In genomic region chr4:2638730-2639129, GRCh38 we compare ENCODE assay signal across 17 cellular contexts.
"Had no signal": no experiment of that assay in that cellular context is flagged by ENCODE, and none has a peak within 500 bp of the region (broad histone marks: within the 10 kb centered on the region; RNA-seq: fewer than 3 reads in every experiment).

No MANE protein-coding gene starts in this region.

- DNase-seq: activated CD4-positive, alpha-beta T cell treated with anti-CD3 and anti-CD28 coated beads for 4 hours; activated CD4-positive, alpha-beta T cell treated with anti-CD3 and anti-CD28 coated beads, Interleukin-2, amount 50 U/mL, for 48 hours; activated naive CD4-positive, alpha-beta T cell treated with Interleukin-2 at 50 U/mL for 16 hours; activated naive CD8-positive, alpha-beta T cell treated with anti-CD3 and anti-CD28 coated beads, Interleukin-2, amount 10 ng/mL, durations not matched to agents 7 days and 5 days; heart left ventricle; hypothalamus; immature natural killer cell; left lung; mesendoderm; natural killer cell; small intestine; stimulated activated CD4-positive, alpha-beta T cell treated with anti-CD3 and anti-CD28 coated beads, Interleukin-4, amount 100 ng/mL, for 24 hours had no signal

- H3K27me3 Mint-ChIP-seq: activated naive CD8-positive, alpha-beta T cell treated with anti-CD3 and anti-CD28 coated beads, Interleukin-2, amount 10 ng/mL, durations not matched to agents 7 days and 5 days; brain; stimulated activated memory B cell treated with anti-CD40 and anti-IgM and Interleukin-4, amounts not matched to agents 10 μg/mL and 1 μg/mL and 100 μg/mL, for 72 hours had no signal

- H3K9me3 Mint-ChIP-seq: activated naive CD8-positive, alpha-beta T cell treated with anti-CD3 and anti-CD28 coated beads, Interleukin-2, amount 10 ng/mL, durations not matched to agents 7 days and 5 days; activated T-helper 2 cell treated with anti-CD3 and anti-CD28 coated beads, Interferon-gamma antibody, Interleukin-2, Interleukin-4, amounts not matched to agents 10 μg/mL and 5 μg/mL and 100 μg/mL, durations not matched to agents 14 hours and 24 hours and 36 hours; brain; immature natural killer cell; natural killer cell; stimulated activated memory B cell treated with anti-CD40 and anti-IgM and Interleukin-4, amounts not matched to agents 10 μg/mL and 1 μg/mL and 100 μg/mL, for 72 hours had no signal

- H3K36me3 Mint-ChIP-seq: natural killer cell had no signal

- ATAC-seq: left lung; lower lobe of right lung; natural killer cell; sciatic nerve; stimulated activated memory B cell treated with anti-CD40 and anti-IgM and Interleukin-4, amounts not matched to agents 10 μg/mL and 1 μg/mL and 100 μg/mL, for 72 hours had no signal

- H3K4me3 Mint-ChIP-seq: activated naive CD8-positive, alpha-beta T cell treated with anti-CD3 and anti-CD28 coated beads, Interleukin-2, amount 10 ng/mL, durations not matched to agents 7 days and 5 days; brain; immature natural killer cell; natural killer cell; stimulated activated memory B cell treated with anti-CD40 and anti-IgM and Interleukin-4, amounts not matched to agents 10 μg/mL and 1 μg/mL and 100 μg/mL, for 72 hours had no signal

- H3K4me1 Mint-ChIP-seq: activated naive CD8-positive, alpha-beta T cell treated with anti-CD3 and anti-CD28 coated beads, Interleukin-2, amount 10 ng/mL, durations not matched to agents 7 days and 5 days; immature natural killer cell; stimulated activated memory B cell treated with anti-CD40 and anti-IgM and Interleukin-4, amounts not matched to agents 10 μg/mL and 1 μg/mL and 100 μg/mL, for 72 hours had no signal

- H3K27ac Mint-ChIP-seq: activated naive CD8-positive, alpha-beta T cell treated with anti-CD3 and anti-CD28 coated beads, Interleukin-2, amount 10 ng/mL, durations not matched to agents 7 days and 5 days; activated T-helper 2 cell treated with anti-CD3 and anti-CD28 coated beads, Interferon-gamma antibody, Interleukin-2, Interleukin-4, amounts not matched to agents 10 μg/mL and 5 μg/mL and 100 μg/mL, durations not matched to agents 14 hours and 24 hours and 36 hours; immature natural killer cell; stimulated activated memory B cell treated with anti-CD40 and anti-IgM and Interleukin-4, amounts not matched to agents 10 μg/mL and 1 μg/mL and 100 μg/mL, for 72 hours had no signal
